8 cellular contexts compared by ENCODE assay signal in genomic region chrX:107118322-107119147, GRCh38. TPM values are rescaled to one million over a fixed set of nuclear protein-coding genes. Genes with fewer than 3 reads are reported as not detected.
DNase-seq lines count a peak whose midpoint lies in the region; TF ChIP-seq lines count a peak whose summit lies in the region.

TSS of gene RBM41 (minus strand) at chrX:107118822. CDS start at chrX:107118773, 49 bp downstream.

- no peak for TF ChIP-seq CTCF in neural crest cell (conservative IDR thresholded peaks at IDR 0.05)

- DNase-seq in ELF-1 (ENCODE audit: low read depth, low spot score), result peak; percentile 88
- DNase-seq in HAP-1 (ENCODE audit: low spot score in 2 of 2), result peak; percentile 85 to 88
- DNase-seq in M059J (ENCODE audit: low read depth), result peak; percentile 86
- peak; percentile 56 to 76 for DNase-seq in SJCRH30
- peak; percentile 51 for DNase-seq in activated gamma-delta T cell treated with Interleukin-2 at 50 U/mL for 16 hours
- DNase-seq in foreskin melanocyte, result peak; percentile 54
- DNase-seq in neural crest cell (ENCODE audit: low read depth, low spot score), result peak; percentile 44
- peak; percentile 62 for DNase-seq in stromal cell of bone marrow (ENCODE audit: low read depth)

- no peaks in the 10 kb centered on the region for H3K27me3 Mint-ChIP-seq in neural crest cell (ENCODE audit: low read depth)

- peak within 1 kb of the TSS; percentile 77 for H3K27ac ChIP-seq in SJCRH30

- H3K9me3 ChIP-seq in HAP-1, result no peaks in the 10 kb centered on the region
- no peaks in the 10 kb centered on the region for H3K9me3 ChIP-seq in SJCRH30 (replicated peaks)

- H3K36me3 ChIP-seq in HAP-1 (replicated peaks) (peaks cover 33% of the 10 kb centered on the region), SJCRH30 (peaks cover 6% of the 10 kb centered on the region)

- H3K27me3 ChIP-seq in HAP-1 (ENCODE audit: low read depth) (no peaks in the 10 kb centered on the region), SJCRH30 (no peaks in the 10 kb centered on the region)

- H3K4me1 ChIP-seq in HAP-1 (peaks cover 6% of the 10 kb centered on the region; the same call in 1 of the 2 replicates), SJCRH30 (no peaks in the 10 kb centered on the region)

- H3K9me3 Mint-ChIP-seq in neural crest cell, result peaks cover 2% of the 10 kb centered on the region

- peak within 1 kb of the TSS; percentile 100 for H3K27ac Mint-ChIP-seq in neural crest cell (ENCODE audit: unreplicated experiment)

- peaks cover 16% of the 10 kb centered on the region for H3K36me3 Mint-ChIP-seq in neural crest cell (ENCODE audit: low read depth)

- H3K4me3 ChIP-seq in HAP-1, result peak within 1 kb of the TSS; percentile 67
- peak within 1 kb of the TSS; percentile 81 for H3K4me3 ChIP-seq in SJCRH30

- in situ Hi-C loops in HAP-1 (cut with MboI; ENCODE audit: low sequenced_read_pairs), result no loop called here

- peak within 1 kb of the TSS; percentile 100 for H3K4me3 Mint-ChIP-seq in neural crest cell

- peaks cover 14% of the 10 kb centered on the region for H3K4me1 Mint-ChIP-seq in neural crest cell

RNA-seq across cellular contexts. Expression of gene RBM41, which starts in this region (rescaled TPM):
- total RNA-seq in M059J (2014; rRNA removed; shearing (Covaris generic)), result 10.4 and 11.3 TPM in 2 replicates
- 7.9 and 10.8 TPM in 2 replicates for total RNA-seq in SJCRH30 (2014; rRNA removed; shearing (Covaris generic))
- 15.8 and 22.4 TPM in 2 replicates for total RNA-seq in neural crest cell

Comparison
In these comparisons a context has a peak if more than half of its experiments do, and no peak if none do; other contexts are left out.
1. Peak in every context shown above with its lines: DNase-seq, H3K4me3 ChIP-seq and H3K27ac ChIP-seq.